In the genomic region with DNA sequence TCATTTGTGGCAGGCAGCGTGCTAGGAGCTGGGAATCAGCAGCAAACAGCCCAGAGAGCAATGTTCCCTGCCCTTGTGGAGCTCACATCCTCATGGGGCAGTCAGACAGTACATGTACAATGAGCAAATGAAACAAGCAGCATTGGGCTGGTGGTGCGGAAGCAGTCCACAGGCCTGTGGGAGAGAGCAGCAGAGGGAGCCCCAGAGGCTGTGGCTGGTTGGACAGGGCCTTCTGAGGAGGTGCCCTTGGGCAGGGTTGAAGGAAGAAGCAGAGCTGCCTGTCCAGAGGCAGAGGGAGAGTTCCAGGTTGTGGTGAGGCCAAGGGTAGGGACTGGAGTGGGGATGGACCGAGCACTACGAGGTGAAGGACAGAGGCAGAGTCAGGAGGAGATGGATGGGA, we compare ENCODE assay signal across 28 cellular contexts. TPM values are rescaled to one million over a fixed set of nuclear protein-coding genes. Genes with fewer than 3 reads are reported as not detected.
"Had no signal": no experiment of that assay in that cellular context is flagged by ENCODE, and none has a peak within 500 bp of the region (broad histone marks: within the 10 kb centered on the region; RNA-seq: fewer than 3 reads in every experiment).

No MANE protein-coding gene starts in this region.

- H3K9me3 Mint-ChIP-seq: memory B cell, natural killer cell, type B pancreatic cell had no signal

- FAIRE-seq: keratinocyte, small intestine had no signal

- H3K27ac ChIP-seq: epithelial cell of prostate, esophagus muscularis mucosa, gastrocnemius medialis, heart right ventricle, left lung, lower lobe of right lung, ovary, suprapubic skin, thyroid gland, uterus had no signal

- H3K4me3 Mint-ChIP-seq: memory B cell, mesothelial cell of epicardium, natural killer cell, neural crest cell, type B pancreatic cell had no signal

- H3K27me3 Mint-ChIP-seq: memory B cell, progenitor cell of endocrine pancreas, type B pancreatic cell had no signal

- H3K36me3 Mint-ChIP-seq: mesothelial cell of epicardium, natural killer cell, type B pancreatic cell had no signal

- H3K4me3 ChIP-seq: esophagus muscularis mucosa, gastrocnemius medialis, heart right ventricle, left lung, lower lobe of right lung, ovary, suprapubic skin, thyroid gland, uterus had no signal

- ATAC-seq: gastrocnemius medialis; heart right ventricle; left lung; lower lobe of right lung; natural killer cell; right cardiac atrium; stimulated activated naive CD8-positive, alpha-beta T cell treated with anti-CD3 and anti-CD28 coated beads, Interleukin-15, Interleukin-2, amounts not matched to agents 100 U/mL and 50 U/mL, for 24 hours had no signal

- H3K27ac Mint-ChIP-seq: memory B cell, mesothelial cell of epicardium, natural killer cell, progenitor cell of endocrine pancreas, type B pancreatic cell had no signal

- H3K4me1 ChIP-seq: esophagus muscularis mucosa, gastrocnemius medialis, heart right ventricle, left lung, lower lobe of right lung, suprapubic skin, thyroid gland, uterus had no signal

- H3K4me1 Mint-ChIP-seq: memory B cell, mesothelial cell of epicardium, natural killer cell, neural crest cell had no signal

- DNase-seq: cortex of kidney; effector memory CD4-positive, alpha-beta T cell; gastrocnemius medialis; heart right ventricle; hypothalamus; left lung; lower lobe of right lung; natural killer cell; nucleus accumbens; ovary; right cardiac atrium; small intestine; stimulated activated CD4-positive, alpha-beta T cell treated with anti-CD3 and anti-CD28 coated beads, Interleukin-12 subunit alpha, Interleukin-12 subunit beta, amount 100 ng/mL, for 4 hours; stimulated activated naive CD8-positive, alpha-beta T cell treated with anti-CD3 and anti-CD28 coated beads, Interleukin-15, Interleukin-2, amounts not matched to agents 100 U/mL and 50 U/mL, for 24 hours; thyroid gland; uterus had no signal

- H3K9me3 ChIP-seq: esophagus muscularis mucosa, gastrocnemius medialis, heart right ventricle, left lung, lower lobe of right lung, ovary, suprapubic skin, thyroid gland, uterus had no signal

- H3K27me3 ChIP-seq: esophagus muscularis mucosa, gastrocnemius medialis, left lung, ovary, suprapubic skin, thyroid gland had no signal

- H3K36me3 ChIP-seq: esophagus muscularis mucosa, gastrocnemius medialis, heart right ventricle, left lung, lower lobe of right lung, ovary, suprapubic skin, thyroid gland, uterus had no signal

RNA-seq across cellular contexts. Expression of a gene that starts 57.8 kb away (rescaled TPM):
- total RNA-seq: esophagus muscularis mucosa, fibroblast of villous mesenchyme, gastrocnemius medialis, heart right ventricle, left lung, lower lobe of right lung, mesothelial cell of epicardium, mucosa of gallbladder, myocyte, natural killer cell, neural crest cell, ovary, progenitor cell of endocrine pancreas, right cardiac atrium, suprapubic skin, thyroid gland, uterus had no signal
- polyA plus RNA-seq: heart right ventricle, keratinocyte, ovary, right cardiac atrium, small intestine had no signal

RNA-seq across cellular contexts. Expression of a gene that starts 58.0 kb away (rescaled TPM):
- total RNA-seq: esophagus muscularis mucosa, fibroblast of villous mesenchyme, gastrocnemius medialis, heart right ventricle, left lung, lower lobe of right lung, mesothelial cell of epicardium, mucosa of gallbladder, myocyte, natural killer cell, neural crest cell, progenitor cell of endocrine pancreas, right cardiac atrium, suprapubic skin, thyroid gland, uterus had no signal
- polyA plus RNA-seq: heart right ventricle, keratinocyte, ovary, right cardiac atrium, small intestine had no signal
